ENCODE assay signal across 17 cellular contexts in genomic region chrX:153638436-153639176, GRCh38. TPM values are rescaled to one million over a fixed set of nuclear protein-coding genes. Genes with fewer than 3 reads are reported as not detected.
DNase-seq lines count a peak whose midpoint lies in the region; ATAC-seq and TF ChIP-seq lines count a peak whose summit lies in the region.
"Had no signal": no experiment of that assay in that cellular context is flagged by ENCODE, and none has a peak within 500 bp of the region (broad histone marks: within the 10 kb centered on the region; RNA-seq: fewer than 3 reads in every experiment).

No MANE protein-coding gene starts in this region.

- no peaks in the 10 kb centered on the region for H3K36me3 ChIP-seq in left ventricle myocardium inferior
- H3K36me3 ChIP-seq: HAP-1 had no signal

- H3K27ac ChIP-seq in left ventricle myocardium inferior (replicated peaks) = no peak overlapping the region
- no peak overlapping the region for H3K27ac ChIP-seq in foreskin keratinocyte

- ATAC-seq in foreskin keratinocyte = peak; percentile 48
- ATAC-seq in sciatic nerve = no peak
- ATAC-seq in GM21381 (IDR thresholded peaks at IDR 0.05; ENCODE audit: unreplicated experiment) = no peak
- no peak for ATAC-seq in GM21737 (IDR thresholded peaks at IDR 0.05; ENCODE audit: unreplicated experiment)
- ATAC-seq: CD8-positive, alpha-beta T cell; Panc1 had no signal

- H3K9me3 ChIP-seq in left ventricle myocardium inferior (replicated peaks) = no peaks in the 10 kb centered on the region
- H3K9me3 ChIP-seq: HAP-1 had no signal

- H3K4me1 ChIP-seq in left ventricle myocardium inferior (peaks cover 16% of the 10 kb centered on the region), foreskin keratinocyte (no peaks in the 10 kb centered on the region)

- DNase-seq in cardiac septum (ENCODE audit: low spot score) (peak; percentile 72), left ventricle myocardium inferior (no peak), NCI-H82 (lab: John Stamatoyannopoulos, UW) (peak; percentile 81), foreskin keratinocyte (peak in 1 of 2 donors; percentile 12), sciatic nerve (ENCODE audit: low spot score) (peak; percentile 40), middle frontal gyrus (ENCODE audit: extremely low spot score, low spot score) (no peak)
- DNase-seq: AML-193; CD8-positive, alpha-beta T cell; NCI-H446 treated with DMSO at 0.1 percent for 48 hours; NCI-H748 treated with DMSO at 0.1 percent for 48 hours; SHP77 had no signal

- intact Hi-C loops in cardiac septum (cut with DNase I) = no loop called here
- intact Hi-C loops in left ventricle myocardium inferior (cut with micrococcal nuclease) = no loop called here
- intact Hi-C loops in sciatic nerve (cut with DNase I) = no loop called here

- H3K27me3 ChIP-seq in left ventricle myocardium inferior (ENCODE audit: low read depth) = peaks cover 47% of the 10 kb centered on the region
- peaks cover 44% of the 10 kb centered on the region for H3K27me3 ChIP-seq in foreskin keratinocyte

- TF ChIP-seq CTCF in left ventricle myocardium inferior (IDR thresholded peaks at IDR 0.05; ENCODE audit: borderline replicate concordance) = no peak
- no peak for TF ChIP-seq CTCF in foreskin keratinocyte (conservative IDR thresholded peaks at IDR 0.05)

- H3K4me3 ChIP-seq in left ventricle myocardium inferior = no peak overlapping the region
- H3K4me3 ChIP-seq: HAP-1 had no signal

RNA-seq across cellular contexts. Expression of gene DUSP9, which starts 8.4 kb away (rescaled TPM):
- not detected for total RNA-seq in cardiac septum
- not detected for total RNA-seq in left ventricle myocardium inferior
- 1.3 and 1.7 TPM in 2 replicates for total RNA-seq in foreskin keratinocyte
- polyA plus RNA-seq in foreskin keratinocyte = 1.2 and 1.4 TPM in 2 replicates
- 0.13 TPM for total RNA-seq in sciatic nerve
- total RNA-seq: CD8-positive, alpha-beta T cell; HT-29 had no signal

RNA-seq across cellular contexts. Expression of gene PNCK, which starts 35.0 kb away (rescaled TPM):
- 7.6 TPM for total RNA-seq in cardiac septum
- total RNA-seq in left ventricle myocardium inferior = 6.1 TPM
- total RNA-seq in foreskin keratinocyte = not detected in 2 replicates
- polyA plus RNA-seq in foreskin keratinocyte = 0.07 and 0.15 TPM in 2 replicates
- total RNA-seq in sciatic nerve = 1.6 TPM
- total RNA-seq: Daoy had no signal

RNA-seq across cellular contexts. Expression of gene CCNQ, which starts 39.7 kb away (rescaled TPM):
- total RNA-seq in cardiac septum = 23.3 TPM
- total RNA-seq in left ventricle myocardium inferior = 39.3 TPM
- total RNA-seq in foreskin keratinocyte = 39.9 and 49.6 TPM in 2 replicates
- 46.9 and 57.6 TPM in 2 replicates for polyA plus RNA-seq in foreskin keratinocyte
- 11.9 TPM for total RNA-seq in sciatic nerve

RNA-seq across cellular contexts. Expression of gene SLC6A8, which starts 49.1 kb away (rescaled TPM):
- total RNA-seq in cardiac septum (144 TPM), left ventricle myocardium inferior (229 TPM), foreskin keratinocyte (40.0 and 43.4 TPM in 2 replicates), sciatic nerve (23.2 TPM)
- polyA plus RNA-seq in foreskin keratinocyte = 34.2 and 34.8 TPM in 2 replicates

Comparison
In these comparisons a context has a peak if more than half of its experiments do, and no peak if none do; other contexts are left out.
1. DNase-seq: peak in cardiac septum (single experiment), NCI-H82 (single experiment) and sciatic nerve (single experiment); none in left ventricle myocardium inferior (single experiment) and middle frontal gyrus (single experiment).